Comparison of ENCODE assay signal across 11 cellular contexts in the genomic region with DNA sequence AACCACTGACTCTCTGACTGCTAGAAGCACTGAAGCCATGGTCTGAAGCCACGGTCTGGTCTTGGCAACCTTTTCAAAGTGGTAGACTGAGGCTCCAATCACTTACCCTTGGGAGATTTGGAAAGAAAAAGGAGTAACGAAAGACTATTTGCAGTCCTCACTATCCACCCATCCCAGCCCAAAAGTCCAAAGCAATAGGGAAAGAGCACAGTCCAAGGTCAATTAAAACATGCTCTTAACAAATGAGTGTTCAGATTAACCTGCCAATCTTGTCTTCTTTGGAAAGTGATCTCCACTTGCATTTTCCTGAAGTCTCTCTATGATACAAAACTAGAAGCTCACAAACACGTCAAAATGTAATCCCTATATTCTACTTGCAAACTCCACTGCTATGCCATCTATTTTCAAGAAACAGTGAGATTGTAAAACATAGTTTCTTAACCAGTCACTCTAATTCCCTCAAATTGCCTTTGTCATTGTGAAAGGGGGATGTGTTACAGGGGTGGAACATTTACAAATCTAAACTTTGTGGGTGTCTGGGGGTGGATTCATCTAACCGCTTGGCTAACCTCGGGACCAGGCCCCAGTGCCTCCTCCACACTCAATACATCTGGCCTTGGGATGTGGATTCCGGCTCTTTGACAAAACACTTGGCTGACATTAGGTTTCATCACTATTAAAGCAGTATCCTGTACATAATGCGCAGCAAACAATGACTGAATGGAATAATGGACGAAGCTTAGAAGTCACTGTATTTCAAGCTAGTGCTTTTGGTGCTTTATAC. TPM values are rescaled to one million over a fixed set of nuclear protein-coding genes. Genes with fewer than 3 reads are reported as not detected.
A peak's percentile ranks its signal among the peaks of the same experiment; 100 is the strongest.
DNase-seq lines count a peak whose midpoint lies in the region; ATAC-seq and TF ChIP-seq lines count a peak whose summit lies in the region.
"Had no signal": no experiment of that assay in that cellular context is flagged by ENCODE, and none has a peak within 500 bp of the region (broad histone marks: within the 10 kb centered on the region; RNA-seq: fewer than 3 reads in every experiment).

No MANE protein-coding gene starts in this region.

- H3K4me3 ChIP-seq in SU-DHL-6 (ENCODE audit: insufficient read depth, low read length, poor library complexity, severe bottlenecking) (no peak overlapping the region), heart left ventricle (no peak overlapping the region)
- no peak overlapping the region for H3K4me3 ChIP-seq in CD8-positive, alpha-beta T cell (ENCODE audit: low read depth, low read length)

- peaks cover 90% of the 10 kb centered on the region for H3K79me2 ChIP-seq in SU-DHL-6 (ENCODE audit: insufficient read depth, low read length)

- H3K36me3 Mint-ChIP-seq in CD8-positive, alpha-beta T cell, result peaks cover 40% of the 10 kb centered on the region

- H3K4me2 ChIP-seq in SU-DHL-6 (ENCODE audit: low read depth, low read length, poor library complexity, severe bottlenecking), result no peak overlapping the region

- peaks cover 5% of the 10 kb centered on the region for H4K20me1 ChIP-seq in SU-DHL-6 (ENCODE audit: low read depth, low read length)

- POLR2A ChIA-PET in CD8-positive, alpha-beta T cell (lab: Charles Lee), result no interaction called here

- TF ChIP-seq POLR2A in heart left ventricle (IDR thresholded peaks at IDR 0.05), result no peak

- H3K9ac ChIP-seq in SU-DHL-6 (ENCODE audit: low read length), result no peak overlapping the region

- TF ChIP-seq CTCF in SU-DHL-6 (IDR thresholded peaks at IDR 0.05; ENCODE audit: insufficient read depth, low read length, poor library complexity, severe bottlenecking) (no peak), heart left ventricle (IDR thresholded peaks at IDR 0.05) (no peak)
- TF ChIP-seq CTCF in CD8-positive, alpha-beta T cell (IDR thresholded peaks at IDR 0.05), result no peak

- peak in 3 of 4 donors; percentile 32 to 61 (median 36) for ATAC-seq in heart left ventricle
- peak; percentile 47 for ATAC-seq in sciatic nerve
- no peak for ATAC-seq in GM18873 (IDR thresholded peaks at IDR 0.05; ENCODE audit: low FRiP score, unreplicated experiment)
- ATAC-seq in GM19351 (IDR thresholded peaks at IDR 0.05; ENCODE audit: unreplicated experiment), result no peak
- no peak for ATAC-seq in CD8-positive, alpha-beta T cell
- no peak for ATAC-seq in GM18861 (IDR thresholded peaks at IDR 0.05; ENCODE audit: unreplicated experiment)

- H3K9me2 ChIP-seq in SU-DHL-6 (replicated peaks; ENCODE audit: insufficient read depth, low read length), result no peaks in the 10 kb centered on the region

- H3K36me3 ChIP-seq in SU-DHL-6 (ENCODE audit: low read length) (peaks cover 29% of the 10 kb centered on the region), heart left ventricle (peaks cover 0 to 43% (median 35%) of the 10 kb centered on the region in 9 donors)
- no peaks in the 10 kb centered on the region for H3K36me3 ChIP-seq in CD8-positive, alpha-beta T cell (ENCODE audit: insufficient read depth, low read length)

- H3K27ac ChIP-seq in SU-DHL-6 (ENCODE audit: low read depth, low read length) (peak overlapping the region; percentile 37; the same call in 1 of the 2 replicates), heart left ventricle (peak overlapping the region in 3 of 12 donors; percentile 3 to 52 (median 21))
- no peak overlapping the region for H3K27ac ChIP-seq in CD8-positive, alpha-beta T cell (ENCODE audit: low read depth, low read length)

- peaks cover 3% of the 10 kb centered on the region; the same call in 1 of the 2 replicates for H3F3A ChIP-seq in SU-DHL-6 (ENCODE audit: insufficient read depth)

- H3K9me3 Mint-ChIP-seq in CD8-positive, alpha-beta T cell, result no peaks in the 10 kb centered on the region
- H3K9me3 Mint-ChIP-seq: T-helper 2 cell treated with Interferon-gamma antibody and Interleukin-4, amounts not matched to agents 5 μg/mL and 100 μg/mL, for 36 hours had no signal

- no peak overlapping the region for H2AFZ ChIP-seq in SU-DHL-6 (ENCODE audit: low read depth, low read length, severe bottlenecking)

- 59 to 73% (median 69%) methylated on average over 8 of the region's 8 CpGs for WGBS in heart left ventricle, 4 donors

- no peaks in the 10 kb centered on the region for H3K27me3 ChIP-seq in SU-DHL-6 (ENCODE audit: low read length)
- no peaks in the 10 kb centered on the region for H3K27me3 ChIP-seq in heart left ventricle
- H3K27me3 ChIP-seq in CD8-positive, alpha-beta T cell (ENCODE audit: insufficient read depth, low read length), result no peaks in the 10 kb centered on the region

- no peak overlapping the region for H3K4me3 Mint-ChIP-seq in CD8-positive, alpha-beta T cell
- H3K4me3 Mint-ChIP-seq: T-helper 2 cell treated with Interferon-gamma antibody and Interleukin-4, amounts not matched to agents 5 μg/mL and 100 μg/mL, for 36 hours had no signal

- H3K9me3 ChIP-seq in SU-DHL-6 (ENCODE audit: insufficient read depth, low read length) (no peaks in the 10 kb centered on the region), heart left ventricle (no peaks in the 10 kb centered on the region)
- no peaks in the 10 kb centered on the region for H3K9me3 ChIP-seq in CD8-positive, alpha-beta T cell (ENCODE audit: low read length)
- H3K9me3 ChIP-seq: Caco-2 had no signal

- no peak overlapping the region for H3K27ac Mint-ChIP-seq in CD8-positive, alpha-beta T cell
- H3K27ac Mint-ChIP-seq: T-helper 2 cell treated with Interferon-gamma antibody and Interleukin-4, amounts not matched to agents 5 μg/mL and 100 μg/mL, for 36 hours had no signal

- no peaks in the 10 kb centered on the region for H3K27me3 Mint-ChIP-seq in CD8-positive, alpha-beta T cell (ENCODE audit: low read depth)

- intact Hi-C loops in heart left ventricle (cut with DNase I), result loop anchor here in 1 of 10 donors (5.0 kb wide), 1 partner anchor 40 kb away; no protein-coding TSS in a partner anchor
- intact Hi-C loops in sciatic nerve (cut with DNase I), result no loop called here
- intact Hi-C loops in CD8-positive, alpha-beta T cell (cut with DNase I, micrococcal nuclease), result no loop called here

- DNase-seq in CD1c-positive myeloid dendritic cell (ENCODE audit: extremely low spot score) (peak; percentile 43), heart left ventricle (no peak), sciatic nerve (ENCODE audit: low spot score) (no peak)
- DNase-seq in CD8-positive, alpha-beta T cell, result no peak
- DNase-seq: Caco-2, occipital lobe had no signal

- H3K4me1 Mint-ChIP-seq in CD8-positive, alpha-beta T cell (ENCODE audit: low read depth), result peaks cover 13% of the 10 kb centered on the region

- H3K4me1 ChIP-seq in heart left ventricle, result peaks cover 0 to 64% (median 29%) of the 10 kb centered on the region in 12 donors
- no peaks in the 10 kb centered on the region for H3K4me1 ChIP-seq in CD8-positive, alpha-beta T cell (ENCODE audit: insufficient read depth, low read length)

- CTCF ChIA-PET in CD8-positive, alpha-beta T cell (lab: Charles Lee), result interaction anchor here (0.6 to 1.2 kb wide), 2 partner anchors 11 to 134 kb away, joined by 3 read pairs; no protein-coding TSS in a partner anchor

RNA-seq across cellular contexts. Expression of gene B4GALT5, which starts 56.4 kb away (rescaled TPM):
- total RNA-seq in heart left ventricle (10 to 100 TPM; 17.0 to 60.4 (median 33.5) TPM), sciatic nerve (36.0 TPM)
- polyA plus RNA-seq in heart left ventricle, result 10 to 100 TPM in 1 of 2 donors, 1 to 10 TPM in 1; 7.0 to 29.3 TPM
- total RNA-seq in CD8-positive, alpha-beta T cell, result 1 to 10 TPM; 7.8 to 7.9 TPM

Comparison
In these comparisons a context has a peak if more than half of its experiments do, and no peak if none do; other contexts are left out.
1. ATAC-seq: peak in heart left ventricle (3 of 4) and sciatic nerve (single experiment); none in GM18873 (single experiment), GM19351 (single experiment), CD8-positive, alpha-beta T cell (single experiment) and GM18861 (single experiment).